ENCODE assay signal across 1 cellular context in genomic region chr1:39398278-39399010, GRCh38.
TF ChIP-seq lines count a peak whose summit lies in the region.

No MANE protein-coding gene starts in this region.

TF ChIP-seq in GM23338, 12 proteins besides CTCF, POLR2A, EP300 and RAD21 (continued from another document):
- TF ChIP-seq ZNF462 (CRISPR knock-in tag; IDR thresholded peaks at IDR 0.05) (no peak), STAT1 (IDR thresholded peaks at IDR 0.05; ENCODE audit: unreplicated experiment) (no peak), CREB1 (CRISPR knock-in tag; IDR thresholded peaks at IDR 0.05; ENCODE audit: low read depth) (no peak), ETS1 (IDR thresholded peaks at IDR 0.05) (no peak), ZNF331 (CRISPR knock-in tag; IDR thresholded peaks at IDR 0.05; ENCODE audit: low read depth) (no peak)
TF ChIP-seq in GM23338: peak in this region for 0.
